ENCODE assay signal across 8 cellular contexts in genomic region chr6:19804362-19805145, GRCh38. TPM values are rescaled to one million over a fixed set of nuclear protein-coding genes. Genes with fewer than 3 reads are reported as not detected.
DNase-seq lines count a peak whose midpoint lies in the region; ATAC-seq and TF ChIP-seq lines count a peak whose summit lies in the region.

No MANE protein-coding gene starts in this region.

- peak overlapping the region; percentile 71 for H3K27ac ChIP-seq in substantia nigra (ENCODE audit: low read depth, low read length, poor library complexity, severe bottlenecking)

- H3K36me3 Mint-ChIP-seq in Caco-2 (ENCODE audit: insufficient read depth, unreplicated experiment): no peaks in the 10 kb centered on the region
- no peaks in the 10 kb centered on the region for H3K36me3 Mint-ChIP-seq in natural killer cell treated with Interleukin-12 subunit alpha and Interleukin-12 subunit beta and Interleukin-15 and Interleukin-18, amount 100 ng/mL, for 72 hours

- H3K9me3 ChIP-seq in Caco-2: no peaks in the 10 kb centered on the region

- CTCF ChIA-PET in Caco-2 (lab: Charles Lee): interaction anchor here (0.8 kb wide), 1 partner anchor 495 kb away, joined by 3 read pairs; no protein-coding TSS in a partner anchor

- peak; percentile 91 to 93 for DNase-seq in Caco-2
- peak; percentile 95 for DNase-seq in HT1080 (ENCODE audit: low read depth)
- peak; percentile 88 to 90 for DNase-seq in NOMO-1 (lab: John Stamatoyannopoulos, UW; ENCODE audit: unreplicated experiment in 2 of 2)
- DNase-seq in activated naive CD4-positive, alpha-beta T cell treated with Interleukin-2 at 50 U/mL for 16 hours: peak; percentile 37
- DNase-seq in foreskin melanocyte: peak; percentile 90
- peak; percentile 73 for DNase-seq in natural killer cell treated with Interleukin-12 subunit alpha and Interleukin-12 subunit beta and Interleukin-15 and Interleukin-18, amount 100 ng/mL, for 72 hours (ENCODE audit: low spot score)
- peak; percentile 28 to 97 (median 91) for DNase-seq in substantia nigra (lab: John Stamatoyannopoulos, UW)

- peak overlapping the region; percentile 78 for H3K4me3 Mint-ChIP-seq in Caco-2 (ENCODE audit: unreplicated experiment)
- H3K4me3 Mint-ChIP-seq in natural killer cell treated with Interleukin-12 subunit alpha and Interleukin-12 subunit beta and Interleukin-15 and Interleukin-18, amount 100 ng/mL, for 72 hours: peak overlapping the region; percentile 62

- H3K27me3 ChIP-seq in Caco-2 (replicated peaks; ENCODE audit: control insufficient read depth, insufficient read depth, low read length): no peaks in the 10 kb centered on the region

- H3K27ac Mint-ChIP-seq in Caco-2 (ENCODE audit: unreplicated experiment): peak overlapping the region; percentile 75
- H3K27ac Mint-ChIP-seq in natural killer cell treated with Interleukin-12 subunit alpha and Interleukin-12 subunit beta and Interleukin-15 and Interleukin-18, amount 100 ng/mL, for 72 hours: no peak overlapping the region

- H3K36me3 ChIP-seq in Caco-2 (ENCODE audit: control insufficient read depth, insufficient read depth, low read length): no peaks in the 10 kb centered on the region

- no peaks in the 10 kb centered on the region for H3K9me3 Mint-ChIP-seq in Caco-2 (ENCODE audit: unreplicated experiment)
- no peaks in the 10 kb centered on the region for H3K9me3 Mint-ChIP-seq in natural killer cell treated with Interleukin-12 subunit alpha and Interleukin-12 subunit beta and Interleukin-15 and Interleukin-18, amount 100 ng/mL, for 72 hours

- no peaks in the 10 kb centered on the region for H3K4me1 ChIP-seq in Caco-2

- no peak for TF ChIP-seq CTCF in Caco-2 (IDR thresholded peaks at IDR 0.05; ENCODE audit: insufficient read depth in 1 of 2, low read depth in 1 of 2, low read length in 1 of 2, severe bottlenecking in 1 of 2, unreplicated experiment in 1 of 2)

- H3K4me1 Mint-ChIP-seq in Caco-2 (ENCODE audit: low read depth, unreplicated experiment): no peaks in the 10 kb centered on the region
- peaks cover 0 to 8% of the 10 kb centered on the region in 2 donors for H3K4me1 Mint-ChIP-seq in natural killer cell treated with Interleukin-12 subunit alpha and Interleukin-12 subunit beta and Interleukin-15 and Interleukin-18, amount 100 ng/mL, for 72 hours (ENCODE audit: low read depth in 2 of 2)

- intact Hi-C loops in Caco-2 (cut with micrococcal nuclease; ENCODE audit: unreplicated experiment): loop anchor here (2.0 kb wide), 1 partner anchor 46 kb away; no protein-coding TSS in a partner anchor

- POLR2A ChIA-PET in Caco-2 (lab: Charles Lee): interaction anchor here (0.7 kb wide), 1 partner anchor 544 kb away, joined by 4 read pairs; no protein-coding TSS in a partner anchor

- BruUV-seq in Caco-2 (replicated peaks; lab: Mats Ljungman, UMichigan): no TSS peak

- peak overlapping the region; percentile 47 for H3K4me3 ChIP-seq in Caco-2 (ENCODE audit: low read depth, low read length)

- H3K27me3 Mint-ChIP-seq in Caco-2 (ENCODE audit: insufficient read depth, unreplicated experiment): peaks cover 9% of the 10 kb centered on the region
- peaks cover 31 to 53% of the 10 kb centered on the region in 2 donors for H3K27me3 Mint-ChIP-seq in natural killer cell treated with Interleukin-12 subunit alpha and Interleukin-12 subunit beta and Interleukin-15 and Interleukin-18, amount 100 ng/mL, for 72 hours

- peak; percentile 96 for ATAC-seq in GM21423 (IDR thresholded peaks at IDR 0.05; ENCODE audit: unreplicated experiment)
- ATAC-seq in natural killer cell treated with Interleukin-12 subunit alpha and Interleukin-12 subunit beta and Interleukin-15 and Interleukin-18, amount 100 ng/mL, for 72 hours: peak; percentile 90 to 94

RNA-seq across cellular contexts. Expression of gene ID4, which starts 32.6 kb away (rescaled TPM):
- total RNA-seq in Caco-2 (2022): not detected in 2 replicates
- total RNA-seq in HT1080 (2014; rRNA removed; shearing (Covaris generic)): 0.55 TPM in 1 of 2 replicates, not detected in the other
- 0.44 and 0.80 TPM in 2 replicates for polyA plus RNA-seq in HT1080 (2015; cell fraction: cytosol; rRNA removed)
- polyA plus RNA-seq in HT1080 (2015; cell fraction: nucleus; rRNA removed): 1.0 and 1.2 TPM in 2 replicates
- not detected for total RNA-seq in natural killer cell treated with Interleukin-12 subunit alpha and Interleukin-12 subunit beta and Interleukin-15 and Interleukin-18, amount 100 ng/mL, for 72 hours

Comparison
In these comparisons a context has a peak if more than half of its experiments do, and no peak if none do; other contexts are left out.
1. Peak in every context shown above with its lines: DNase-seq, ATAC-seq, H3K4me3 ChIP-seq and H3K27ac ChIP-seq.
2. DNase-seq: peak in every context shown above with its lines; median percentile 95 in HT1080; 92 in Caco-2; 91 in substantia nigra; 90 in foreskin melanocyte; 89 in NOMO-1; 73 in natural killer cell treated with Interleukin-12 subunit alpha and Interleukin-12 subunit beta and Interleukin-15 and Interleukin-18, amount 100 ng/mL, for 72 hours; 37 in activated naive CD4-positive, alpha-beta T cell treated with Interleukin-2 at 50 U/mL for 16 hours.